ENCODE assay signal across 11 cellular contexts in genomic region chr10:114519306-114519669, GRCh38.
A peak's percentile ranks its signal among the peaks of the same experiment; 100 is the strongest.
DNase-seq lines count a peak whose midpoint lies in the region; ATAC-seq, FAIRE-seq and TF ChIP-seq lines count a peak whose summit lies in the region.
"Had no signal": no experiment of that assay in that cellular context is flagged by ENCODE, and none has a peak within 500 bp of the region (broad histone marks: within the 10 kb centered on the region; RNA-seq: fewer than 3 reads in every experiment).

No MANE protein-coding gene starts in this region.

- DNase-seq in GM12891 (ENCODE audit: insufficient read length, low spot score) (no peak), T-cell (no peak), heart left ventricle (peak in 1 of 5 donors; percentile 47), sigmoid colon (no peak), GM13976 (ENCODE audit: low spot score) (no peak), NCI-H2029 (lab: John Stamatoyannopoulos, UW) (no peak)
- DNase-seq: activated B cell treated with CpG ODN at 0.5 μM for 24 hours, NCI-H2171 had no signal

- peaks cover 8 to 100% (median 88%) of the 10 kb centered on the region in 12 donors for H3K4me1 ChIP-seq in heart left ventricle
- H3K4me1 ChIP-seq in sigmoid colon: peaks cover 0 to 4% (median 0%) of the 10 kb centered on the region in 4 donors

- in situ Hi-C loops in GM13976 (cut with MboI; ENCODE audit: low sequenced_read_pairs, unreplicated experiment): no loop called here

- H3K27ac Mint-ChIP-seq in T-cell: peak overlapping the region; percentile 89 to 95
- H3K27ac Mint-ChIP-seq: activated B cell treated with CpG ODN at 0.5 μM for 24 hours had no signal

- CTCF ChIA-PET in T-cell (lab: Charles Lee): interaction anchor here (1.0 to 2.3 kb wide), 5 partner anchors 11 to 47 kb away, joined by 3 to 7 read pairs (median 4); no protein-coding TSS in a partner anchor

- TF ChIP-seq EP300 in sigmoid colon (IDR thresholded peaks at IDR 0.05): no peak

- intact Hi-C loops in heart left ventricle (cut with DNase I): loop anchor here in 1 of 10 donors (5.0 kb wide), 1 partner anchor 42 kb away; no protein-coding TSS in a partner anchor
- intact Hi-C loops in sigmoid colon (cut with DNase I): no loop called here

- H3K4me3 ChIP-seq in heart left ventricle: no peak overlapping the region
- H3K4me3 ChIP-seq in sigmoid colon: no peak overlapping the region
- H3K4me3 ChIP-seq: cardiac muscle cell had no signal

- H3K27ac ChIP-seq in heart left ventricle: peak overlapping the region in 11 of 12 donors; percentile 2 to 66 (median 42)
- peak overlapping the region in 3 of 4 donors; percentile 20 to 75 (median 39) for H3K27ac ChIP-seq in sigmoid colon

- 35 to 65% (median 61%) methylated on average over 5 of the region's 5 CpGs for WGBS in heart left ventricle, 4 donors
- WGBS in sigmoid colon, 2 donors: 13 to 67% methylated on average over 5 of the region's 5 CpGs

- POLR2A ChIA-PET in T-cell (lab: Charles Lee): interaction anchor here (0.9 to 2.0 kb wide), 4 partner anchors 7 to 22 kb away, joined by 3 to 12 read pairs (median 6); no protein-coding TSS in a partner anchor

- H3K4me3 Mint-ChIP-seq in T-cell: peak overlapping the region; percentile 58 to 94 (median 70)
- H3K4me3 Mint-ChIP-seq: activated B cell treated with CpG ODN at 0.5 μM for 24 hours had no signal

- TF ChIP-seq CTCF in heart left ventricle (IDR thresholded peaks at IDR 0.05) (no peak), sigmoid colon (IDR thresholded peaks at IDR 0.05) (no peak), GM13976 (IDR thresholded peaks at IDR 0.05; ENCODE audit: borderline replicate concordance, control extremely low read depth, extremely low read depth, insufficient read depth, missing control alignments) (no peak)

- H3K27me3 ChIP-seq in heart left ventricle (no peaks in the 10 kb centered on the region), sigmoid colon (no peaks in the 10 kb centered on the region)
- H3K27me3 ChIP-seq: cardiac muscle cell had no signal

- no peaks in the 10 kb centered on the region for H3K9me3 Mint-ChIP-seq in T-cell
- H3K9me3 Mint-ChIP-seq: activated B cell treated with CpG ODN at 0.5 μM for 24 hours had no signal

- H3K36me3 ChIP-seq in heart left ventricle: peaks cover 0 to 37% (median 0%) of the 10 kb centered on the region in 9 donors
- no peaks in the 10 kb centered on the region for H3K36me3 ChIP-seq in sigmoid colon
- H3K36me3 ChIP-seq: cardiac muscle cell had no signal

- H3K36me3 Mint-ChIP-seq in T-cell: peaks cover 61% of the 10 kb centered on the region

- H3K27me3 Mint-ChIP-seq in T-cell: no peaks in the 10 kb centered on the region
- H3K27me3 Mint-ChIP-seq: activated B cell treated with CpG ODN at 0.5 μM for 24 hours had no signal

- H3K4me1 Mint-ChIP-seq in T-cell: peaks cover 96 to 100% (median 97%) of the 10 kb centered on the region in 3 donors

- ATAC-seq in T-cell (replicated peaks in 1 of 4): no peak
- ATAC-seq in heart left ventricle: peak in 3 of 4 donors; percentile 13 to 39 (median 23)
- ATAC-seq in HG03135 (IDR thresholded peaks at IDR 0.05; ENCODE audit: unreplicated experiment): no peak
- ATAC-seq in HG02759 (IDR thresholded peaks at IDR 0.05; ENCODE audit: unreplicated experiment): no peak

- FAIRE-seq in GM12891 (lab: Jason Lieb, UNC): peak; percentile 31

- TF ChIP-seq POLR2A in GM12891 (IDR thresholded peaks at IDR 0.05; ENCODE audit: low read depth, low read length) (no peak), heart left ventricle (IDR thresholded peaks at IDR 0.05) (no peak), sigmoid colon (IDR thresholded peaks at IDR 0.05) (no peak)

- no peaks in the 10 kb centered on the region for H3K9me3 ChIP-seq in heart left ventricle
- no peaks in the 10 kb centered on the region for H3K9me3 ChIP-seq in sigmoid colon

TF ChIP-seq in GM12891, 5 proteins besides CTCF, POLR2A, EP300 and RAD21:
- TF ChIP-seq SPI1 (IDR thresholded peaks at IDR 0.05; ENCODE audit: low read depth, low read length) (no peak), PAX5 (IDR thresholded peaks at IDR 0.05; ENCODE audit: insufficient read depth, low read length, severe bottlenecking) (no peak), POLR2AphosphoS5 (IDR thresholded peaks at IDR 0.05; ENCODE audit: low read depth, low read length) (no peak), POU2F2 (IDR thresholded peaks at IDR 0.05; ENCODE audit: low read depth, low read length) (no peak)

Comparison
In these comparisons a context has a peak if more than half of its experiments do, and no peak if none do; other contexts are left out.
1. ATAC-seq: peak in heart left ventricle (3 of 4); none in T-cell (0 of 4), HG03135 (single experiment) and HG02759 (single experiment).